1 cellular context compared by ENCODE assay signal in the genomic region with DNA sequence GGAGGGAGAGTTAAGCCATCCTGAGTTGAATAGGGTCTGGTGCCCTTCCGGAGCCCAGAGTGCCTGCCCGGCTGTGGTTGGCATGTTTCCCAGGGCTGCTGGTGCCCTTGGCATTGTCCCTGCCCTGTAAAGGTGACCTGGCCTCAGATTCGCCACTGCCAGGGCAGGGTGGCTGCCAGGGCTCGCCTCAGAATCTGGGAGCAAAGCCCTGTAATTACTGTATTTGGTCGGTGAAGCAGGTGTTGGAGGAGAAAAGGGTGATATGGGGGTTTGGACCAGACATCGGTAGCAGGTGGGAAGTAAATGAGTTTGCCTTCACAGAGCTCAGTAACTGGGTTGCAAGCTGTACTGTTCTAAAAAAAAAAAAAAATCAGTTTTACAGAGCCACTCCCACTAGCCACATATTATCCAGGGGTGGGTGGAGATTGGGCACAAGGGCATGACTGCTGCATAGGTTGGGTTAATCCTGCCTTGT.
TF ChIP-seq lines count a peak whose summit lies in the region.

No MANE protein-coding gene starts in this region.

TF ChIP-seq in GM12878, 131 proteins besides CTCF, POLR2A, EP300 and RAD21 (continued from another document):
- TF ChIP-seq, protein P1, sequence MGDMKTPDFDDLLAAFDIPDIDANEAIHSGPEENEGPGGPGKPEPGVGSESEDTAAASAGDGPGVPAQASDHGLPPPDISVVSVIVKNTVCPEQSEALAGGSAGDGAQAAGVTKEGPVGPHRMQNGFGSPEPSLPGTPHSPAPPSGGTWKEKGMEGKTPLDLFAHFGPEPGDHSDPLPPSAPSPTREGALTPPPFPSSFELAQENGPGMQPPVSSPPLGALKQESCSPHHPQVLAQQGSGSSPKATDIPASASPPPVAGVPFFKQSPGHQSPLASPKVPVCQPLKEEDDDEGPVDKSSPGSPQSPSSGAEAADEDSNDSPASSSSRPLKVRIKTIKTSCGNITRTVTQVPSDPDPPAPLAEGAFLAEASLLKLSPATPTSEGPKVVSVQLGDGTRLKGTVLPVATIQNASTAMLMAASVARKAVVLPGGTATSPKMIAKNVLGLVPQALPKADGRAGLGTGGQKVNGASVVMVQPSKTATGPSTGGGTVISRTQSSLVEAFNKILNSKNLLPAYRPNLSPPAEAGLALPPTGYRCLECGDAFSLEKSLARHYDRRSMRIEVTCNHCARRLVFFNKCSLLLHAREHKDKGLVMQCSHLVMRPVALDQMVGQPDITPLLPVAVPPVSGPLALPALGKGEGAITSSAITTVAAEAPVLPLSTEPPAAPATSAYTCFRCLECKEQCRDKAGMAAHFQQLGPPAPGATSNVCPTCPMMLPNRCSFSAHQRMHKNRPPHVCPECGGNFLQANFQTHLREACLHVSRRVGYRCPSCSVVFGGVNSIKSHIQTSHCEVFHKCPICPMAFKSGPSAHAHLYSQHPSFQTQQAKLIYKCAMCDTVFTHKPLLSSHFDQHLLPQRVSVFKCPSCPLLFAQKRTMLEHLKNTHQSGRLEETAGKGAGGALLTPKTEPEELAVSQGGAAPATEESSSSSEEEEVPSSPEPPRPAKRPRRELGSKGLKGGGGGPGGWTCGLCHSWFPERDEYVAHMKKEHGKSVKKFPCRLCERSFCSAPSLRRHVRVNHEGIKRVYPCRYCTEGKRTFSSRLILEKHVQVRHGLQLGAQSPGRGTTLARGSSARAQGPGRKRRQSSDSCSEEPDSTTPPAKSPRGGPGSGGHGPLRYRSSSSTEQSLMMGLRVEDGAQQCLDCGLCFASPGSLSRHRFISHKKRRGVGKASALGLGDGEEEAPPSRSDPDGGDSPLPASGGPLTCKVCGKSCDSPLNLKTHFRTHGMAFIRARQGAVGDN (IDR thresholded peaks at IDR 0.05) = no peak
- TF ChIP-seq ZZZ3 (IDR thresholded peaks at IDR 0.05; ENCODE audit: control insufficient read depth, insufficient read length, low read depth) = no peak
- TF ChIP-seq ZNF592 (IDR thresholded peaks at IDR 0.05) = no peak
- TF ChIP-seq TAF1 (IDR thresholded peaks at IDR 0.05; ENCODE audit: borderline replicate concordance, low read depth, low read length) = no peak
- no peak for TF ChIP-seq YBX1 (IDR thresholded peaks at IDR 0.05)
- TF ChIP-seq SIN3A (IDR thresholded peaks at IDR 0.05; ENCODE audit: low read depth, low read length) = no peak
- TF ChIP-seq IRF4 (IDR thresholded peaks at IDR 0.05; ENCODE audit: low read depth, low read length) = no peak
- TF ChIP-seq MTA2 (IDR thresholded peaks at IDR 0.05; ENCODE audit: low read depth) = no peak
- TF ChIP-seq SMARCA5 (IDR thresholded peaks at IDR 0.05) = no peak
